In the genomic region with DNA sequence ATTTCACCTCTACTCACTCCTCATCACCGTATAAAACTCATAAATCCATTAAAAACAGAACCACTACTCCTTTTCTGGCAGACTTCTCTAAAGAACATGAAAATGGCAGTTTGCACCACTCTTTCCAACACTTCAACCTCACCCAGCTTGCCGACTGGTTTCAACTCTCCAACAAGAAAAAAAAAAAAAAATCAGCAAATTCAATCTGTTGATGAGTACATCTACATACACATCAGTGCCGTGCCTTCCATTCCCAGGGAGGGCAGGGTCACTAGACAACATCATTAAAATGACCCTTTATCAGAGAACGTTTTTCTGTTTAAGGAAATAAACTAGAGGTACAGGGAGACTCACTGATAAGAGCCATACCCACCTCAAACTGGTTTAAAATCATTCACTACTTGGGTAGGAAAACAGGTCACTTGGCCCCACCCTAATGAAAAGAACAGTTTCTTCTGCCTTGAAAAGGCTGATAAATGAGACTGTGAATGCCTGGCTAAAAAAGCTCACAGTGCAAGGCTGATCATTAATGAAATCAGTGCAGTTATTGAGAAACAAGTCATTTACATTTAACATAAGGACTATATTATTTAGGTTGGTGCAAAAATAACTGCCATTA, we compare ENCODE assay signal across 10 cellular contexts. TPM values are rescaled to one million over a fixed set of nuclear protein-coding genes. Genes with fewer than 3 reads are reported as not detected.
DNase-seq lines count a peak whose midpoint lies in the region; ATAC-seq and TF ChIP-seq lines count a peak whose summit lies in the region.
"Had no signal": no experiment of that assay in that cellular context is flagged by ENCODE, and none has a peak within 500 bp of the region (broad histone marks: within the 10 kb centered on the region; RNA-seq: fewer than 3 reads in every experiment).

No MANE protein-coding gene starts in this region.

- no peaks in the 10 kb centered on the region for H3K27me3 ChIP-seq in fibroblast of lung (ENCODE audit: control insufficient read depth, insufficient read depth, low read length)
- no peaks in the 10 kb centered on the region for H3K27me3 ChIP-seq in sigmoid colon
- H3K27me3 ChIP-seq: ovary had no signal

- peak overlapping the region; percentile 92 for H3K4me2 ChIP-seq in fibroblast of lung (ENCODE audit: extremely low read depth, insufficient read depth, low read length)

- H3K4me1 ChIP-seq in fibroblast of lung (ENCODE audit: control insufficient read depth, extremely low read depth, insufficient read depth, low read length) (peaks cover 34% of the 10 kb centered on the region), sigmoid colon (peaks cover 0 to 86% (median 76%) of the 10 kb centered on the region in 4 donors)

- H3K9ac ChIP-seq in SK-N-MC (ENCODE audit: insufficient read length), result peak overlapping the region; percentile 48
- peak overlapping the region; percentile 40 for H3K9ac ChIP-seq in fibroblast of lung (ENCODE audit: insufficient read depth, low read length)

- TF ChIP-seq POLR2A in sigmoid colon (IDR thresholded peaks at IDR 0.05), result no peak

- TF ChIP-seq CTCF in Calu3 (IDR thresholded peaks at IDR 0.05; ENCODE audit: unreplicated experiment), result no peak
- TF ChIP-seq CTCF in fibroblast of lung (conservative IDR thresholded peaks at IDR 0.05 in 1 of 2, IDR thresholded peaks at IDR 0.05 in 1 of 2; ENCODE audit: low read depth in 1 of 2, low read length in 2 of 2), result no peak
- no peak for TF ChIP-seq CTCF in sigmoid colon (IDR thresholded peaks at IDR 0.05)

- CTCF ChIA-PET in Calu3 (lab: Charles Lee), result interaction anchor here (0.7 to 1.6 kb wide), 2 partner anchors 17 to 21 kb away, joined by 3 to 5 read pairs; no protein-coding TSS in a partner anchor

- 8 to 45% methylated on average over 4 of the region's 4 CpGs for WGBS in sigmoid colon, 2 donors

- no peaks in the 10 kb centered on the region for H3K27me3 Mint-ChIP-seq in Calu3 (ENCODE audit: unreplicated experiment)

- no peaks in the 10 kb centered on the region for H3K9me3 Mint-ChIP-seq in Calu3 (ENCODE audit: low read depth, unreplicated experiment)

- H3K27ac Mint-ChIP-seq in Calu3 (ENCODE audit: unreplicated experiment), result peak overlapping the region; percentile 90

- peaks cover 63% of the 10 kb centered on the region for H3K36me3 ChIP-seq in SK-N-MC (ENCODE audit: insufficient read depth, low read length)
- peaks cover 5% of the 10 kb centered on the region for H3K36me3 ChIP-seq in fibroblast of lung (ENCODE audit: control insufficient read depth, insufficient read depth, low read length)
- H3K36me3 ChIP-seq in sigmoid colon, result no peaks in the 10 kb centered on the region
- H3K36me3 ChIP-seq: ovary had no signal

- intact Hi-C loops in Calu3 (cut with micrococcal nuclease; ENCODE audit: unreplicated experiment) (loop anchor here (2.0 to 5.0 kb wide), 3 partner anchors 17 to 53 kb away; no protein-coding TSS in a partner anchor), sigmoid colon (cut with DNase I) (loop anchor here (2.0 to 5.0 kb wide), 2 partner anchors 21 to 35 kb away; no protein-coding TSS in a partner anchor)

- H3K9me3 ChIP-seq in SK-N-MC (ENCODE audit: low read depth, low read length), result no peaks in the 10 kb centered on the region
- H3K9me3 ChIP-seq in fibroblast of lung (ENCODE audit: control insufficient read depth, insufficient read depth, low read depth, low read length), result no peaks in the 10 kb centered on the region
- no peaks in the 10 kb centered on the region for H3K9me3 ChIP-seq in sigmoid colon
- H3K9me3 ChIP-seq: ovary had no signal

- peaks cover 9% of the 10 kb centered on the region for H4K20me1 ChIP-seq in fibroblast of lung (ENCODE audit: control insufficient read depth, extremely low read depth, insufficient read depth, low read length)

- H3K4me3 Mint-ChIP-seq in Calu3 (ENCODE audit: low read depth, unreplicated experiment), result peak overlapping the region; percentile 86

- TF ChIP-seq EP300 in sigmoid colon (IDR thresholded peaks at IDR 0.05), result no peak

- no peak overlapping the region for H2AFZ ChIP-seq in fibroblast of lung (ENCODE audit: low read length)

- DNase-seq in Calu3, result no peak
- DNase-seq in SK-N-MC (ENCODE audit: low read depth, low spot score), result no peak
- DNase-seq in fibroblast of lung (ENCODE audit: low read depth in 2 of 2), result no peak
- no peak for DNase-seq in sigmoid colon
- no peak for DNase-seq in cerebellum (ENCODE audit: low spot score)
- no peak for DNase-seq in ureter (ENCODE audit: low spot score)
- DNase-seq in glomerular visceral epithelial cell (ENCODE audit: extremely low spot score), result no peak
- DNase-seq: NCI-H2227 treated with DMSO at 0.1 percent for 48 hours had no signal

- H3K27ac ChIP-seq in SK-N-MC, result peak overlapping the region; percentile 97
- H3K27ac ChIP-seq in fibroblast of lung (ENCODE audit: insufficient read depth, low read length), result peak overlapping the region; percentile 99
- H3K27ac ChIP-seq in sigmoid colon, result peak overlapping the region; percentile 95 to 99 (median 98)

- H3K36me3 Mint-ChIP-seq in Calu3 (ENCODE audit: insufficient read depth, unreplicated experiment), result peaks cover 98% of the 10 kb centered on the region

- H3K79me2 ChIP-seq in fibroblast of lung (ENCODE audit: control insufficient read depth, insufficient read depth, low read length), result peaks cover 98% of the 10 kb centered on the region

- no peak for ATAC-seq in HG02610 (IDR thresholded peaks at IDR 0.05; ENCODE audit: unreplicated experiment)

- peak overlapping the region; percentile 90 for H3K4me3 ChIP-seq in SK-N-MC
- peak overlapping the region; percentile 21 to 47 (median 34) for H3K4me3 ChIP-seq in fibroblast of lung (replicated peaks in 1 of 4; ENCODE audit: control extremely low read depth in 1 of 4, insufficient read depth in 1 of 4, low read depth in 3 of 4, low read length in 4 of 4)
- no peak overlapping the region for H3K4me3 ChIP-seq in sigmoid colon
- H3K4me3 ChIP-seq: ovary had no signal

- peaks cover 72% of the 10 kb centered on the region for H3K4me1 Mint-ChIP-seq in Calu3 (ENCODE audit: low read depth, unreplicated experiment)

- no TSS peak for BruUV-seq in Calu3 (replicated peaks; lab: Mats Ljungman, UMichigan)

RNA-seq across cellular contexts. Expression of a gene that starts 6.0 kb away (rescaled TPM):
- total RNA-seq in Calu3 (2022) (3,100 and 3,305 TPM in 2 replicates), fibroblast of lung (1,250 and 2,754 TPM in 2 replicates), sigmoid colon (100 to 1,000 TPM; 157 to 366 (median 214) TPM), cerebellum (63.1 TPM), ureter (684 TPM)
- polyA plus RNA-seq in fibroblast of lung (4,872 and 6,648 TPM in 2 replicates), sigmoid colon (1,000 to 10,000 TPM in 2 of 3 donors, 100 to 1,000 TPM in 1; 900 to 3,307 (median 1,912) TPM)
- polyA plus RNA-seq in fibroblast of lung (2012), result 3,157 and 3,880 TPM in 2 replicates
- 1,485 and 1,743 TPM in 2 replicates for polyA minus RNA-seq in fibroblast of lung (ENCODE audit: low replicate concordance)

Comparison
In these comparisons a context has a peak if more than half of its experiments do, and no peak if none do; other contexts are left out.
1. H3K4me3 ChIP-seq: peak in SK-N-MC (single experiment) and fibroblast of lung (4 of 4); none in sigmoid colon (0 of 4).
2. Peak in every context shown above with its lines, with median percentiles within 50 percentile points of each other: H3K27ac ChIP-seq.